In genomic region chr5:133873936-133874585, GRCh38 we compare ENCODE assay signal across 17 cellular contexts.
DNase-seq lines count a peak whose midpoint lies in the region; ATAC-seq and TF ChIP-seq lines count a peak whose summit lies in the region.
"Had no signal": no experiment of that assay in that cellular context is flagged by ENCODE, and none has a peak within 500 bp of the region (broad histone marks: within the 10 kb centered on the region; RNA-seq: fewer than 3 reads in every experiment).

No MANE protein-coding gene starts in this region.

- H3K27ac Mint-ChIP-seq in activated naive CD4-positive, alpha-beta T cell treated with anti-CD3 and anti-CD28 coated beads, Interleukin-2, amount 50 U/mL, for 72 hours: peak overlapping the region; percentile 17 to 94

- H3K36me3 Mint-ChIP-seq in activated naive CD4-positive, alpha-beta T cell treated with anti-CD3 and anti-CD28 coated beads, Interleukin-2, amount 50 U/mL, for 72 hours: peaks cover 0 to 35% of the 10 kb centered on the region in 2 donors

- peaks cover 3 to 17% of the 10 kb centered on the region in 2 donors for H3K9me3 Mint-ChIP-seq in activated naive CD4-positive, alpha-beta T cell treated with anti-CD3 and anti-CD28 coated beads, Interleukin-2, amount 50 U/mL, for 72 hours

- ATAC-seq in activated CD4-positive, CD25-positive, alpha-beta regulatory T cell treated with anti-CD3 and anti-CD28 coated beads, Interleukin-2, amount 50 U/mL, for 24 hours: peak; percentile 77 to 80
- ATAC-seq in activated naive CD4-positive, alpha-beta T cell treated with anti-CD3 and anti-CD28 coated beads, Interleukin-2, amount 50 U/mL, for 72 hours: peak; percentile 85 to 88

- H3K36me3 ChIP-seq in HEK293 (ENCODE audit: control insufficient read depth in 2 of 2, insufficient read depth in 1 of 2, low read length in 2 of 2): no peaks in the 10 kb centered on the region

- no peaks in the 10 kb centered on the region; the same call in 1 of the 2 replicates for H3K4me1 ChIP-seq in HEK293 (ENCODE audit: control insufficient read depth, insufficient read depth, low read length)
- H3K4me1 ChIP-seq: Caco-2 had no signal

- no peak overlapping the region for H3K4me3 ChIP-seq in HEK293 (ENCODE audit: low read depth, low read length)
- H3K4me3 ChIP-seq: lung had no signal

- H3K27ac ChIP-seq in HEK293 (ENCODE audit: extremely low read depth, low read depth, low read length): no peak overlapping the region

- POLR2A ChIA-PET in HEK293 (lab: Yijun Ruan, JAX): interaction anchor here (0.5 kb wide), 1 partner anchor 50 kb away, joined by 3 read pairs; no protein-coding TSS in a partner anchor
- POLR2A ChIA-PET in HEK293T (lab: Yijun Ruan, JAX): no interaction called here

- CTCF ChIA-PET in HEK293 (lab: Yijun Ruan, JAX): no interaction called here
- CTCF ChIA-PET in HEK293T (lab: Yijun Ruan, JAX): interaction anchor here (1.0 kb wide), 1 partner anchor 8 kb away, joined by 3 read pairs; no protein-coding TSS in a partner anchor

- no peak for DNase-seq in activated CD4-positive, CD25-positive, alpha-beta regulatory T cell (lab: John Stamatoyannopoulos, UW)
- peak in 1 of 2 donors; percentile 13 for DNase-seq in activated naive CD4-positive, alpha-beta T cell treated with anti-CD3 and anti-CD28 coated beads, Interleukin-2, amount 50 U/mL, for 72 hours (ENCODE audit: low spot score in 2 of 2)
- DNase-seq in foreskin melanocyte (peak; percentile 53), HEK293T (ENCODE audit: extremely low spot score) (no peak), nucleus accumbens (lab: John Stamatoyannopoulos, UW) (no peak), HuH-7 (ENCODE audit: low spot score) (no peak)
- DNase-seq: 8988T; activated CD8-positive, alpha-beta memory T cell treated with anti-CD3 and anti-CD28 coated beads, Interleukin-2, amount 50 U/mL, for 48 hours; Caco-2; KG1; NCI-H187; NCI-H526 treated with DMSO at 0.1 percent for 48 hours; SHP77 treated with DMSO at 0.1 percent for 48 hours; trophoblast cell had no signal

- TF ChIP-seq CTCF in HEK293 (tag by site-specific recombination; IDR thresholded peaks at IDR 0.05): no peak

- no peaks in the 10 kb centered on the region for H3K9me3 ChIP-seq in HEK293 (ENCODE audit: control insufficient read depth, insufficient read depth, low read depth, low read length)
- H3K9me3 ChIP-seq: Caco-2 had no signal

TF ChIP-seq in HEK293, 187 proteins besides CTCF, POLR2A, EP300 and RAD21:
- peak; percentile 76 for TF ChIP-seq SETDB1 (IDR thresholded peaks at IDR 0.05; ENCODE audit: insufficient read length, low read length)
- no peak for TF ChIP-seq TSHZ1 (tag by site-specific recombination; IDR thresholded peaks at IDR 0.05; ENCODE audit: borderline replicate concordance)
- TF ChIP-seq SCRT2 (tag by site-specific recombination; IDR thresholded peaks at IDR 0.05): peak; percentile 65

TF ChIP-seq in HEK293T, 16 proteins besides CTCF, POLR2A, EP300 and RAD21:
- TF ChIP-seq ZNF384 (IDR thresholded peaks at IDR 0.05) (no peak), NFRKB (IDR thresholded peaks at IDR 0.05) (no peak), FOXM1 (IDR thresholded peaks at IDR 0.05; ENCODE audit: borderline replicate concordance) (no peak), PKNOX1 (IDR thresholded peaks at IDR 0.05) (no peak), TARDBP (IDR thresholded peaks at IDR 0.05) (no peak), ELF4 (IDR thresholded peaks at IDR 0.05) (no peak)
TF ChIP-seq in HEK293T: peak in this region for 0.
